Comparison of ENCODE assay signal across 11 cellular contexts in the genomic region with DNA sequence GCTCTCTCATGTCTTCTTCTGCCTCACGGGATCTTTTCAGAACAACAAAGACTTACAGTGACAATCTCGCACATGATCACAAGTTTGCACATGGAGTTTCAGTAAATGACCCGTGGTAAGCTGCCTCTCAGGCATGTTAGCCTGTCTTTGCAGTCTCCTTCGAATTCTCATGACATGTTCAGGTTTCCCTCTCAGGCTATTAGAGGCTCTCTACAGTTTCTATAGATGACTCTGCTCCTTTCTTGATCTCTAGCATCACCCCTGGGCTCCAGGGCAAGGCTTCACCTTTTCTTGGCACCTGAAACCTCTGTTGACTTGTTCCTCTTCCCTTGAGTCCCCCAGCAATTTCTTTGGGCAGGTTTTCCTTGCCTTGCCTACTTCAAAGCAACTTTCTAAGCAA. TPM values are rescaled to one million over a fixed set of nuclear protein-coding genes. Genes with fewer than 3 reads are reported as not detected.
"Had no signal": no experiment of that assay in that cellular context is flagged by ENCODE, and none has a peak within 500 bp of the region (broad histone marks: within the 10 kb centered on the region; RNA-seq: fewer than 3 reads in every experiment).

No MANE protein-coding gene starts in this region.

- H3K27ac Mint-ChIP-seq: HFFc6, IgD-negative memory B cell had no signal

- FAIRE-seq: HepG2 had no signal

- H3K4me3 Mint-ChIP-seq: HFFc6, IgD-negative memory B cell had no signal

- H3K9me3 Mint-ChIP-seq: HFFc6, IgD-negative memory B cell had no signal

- H3K4me1 Mint-ChIP-seq: IgD-negative memory B cell had no signal

- H3K4me3 ChIP-seq: GM23248, HAP-1 had no signal

- H3K9me3 ChIP-seq: HAP-1 had no signal

- H3K27ac ChIP-seq: GM23248, HL-60 had no signal

- H3K36me3 ChIP-seq: HAP-1 had no signal

- H3K4me1 ChIP-seq: HAP-1 had no signal

- H3K36me3 Mint-ChIP-seq: IgD-negative memory B cell had no signal

- H3K9ac ChIP-seq: GM23248 had no signal

- DNase-seq: GM23248, H7, HFFc6, Kasumi-1, KG1 had no signal

- ATAC-seq: HCT116, HepG2 had no signal

- H2AFZ ChIP-seq: GM23248 had no signal

RNA-seq across cellular contexts. Expression of a gene that starts 23.0 kb away (rescaled TPM):
- total RNA-seq: H4, H7, HepG2 had no signal
- polyA plus RNA-seq: HepG2, IgD-negative memory B cell had no signal
